ENCODE assay signal across 1 cellular context in the genomic region with DNA sequence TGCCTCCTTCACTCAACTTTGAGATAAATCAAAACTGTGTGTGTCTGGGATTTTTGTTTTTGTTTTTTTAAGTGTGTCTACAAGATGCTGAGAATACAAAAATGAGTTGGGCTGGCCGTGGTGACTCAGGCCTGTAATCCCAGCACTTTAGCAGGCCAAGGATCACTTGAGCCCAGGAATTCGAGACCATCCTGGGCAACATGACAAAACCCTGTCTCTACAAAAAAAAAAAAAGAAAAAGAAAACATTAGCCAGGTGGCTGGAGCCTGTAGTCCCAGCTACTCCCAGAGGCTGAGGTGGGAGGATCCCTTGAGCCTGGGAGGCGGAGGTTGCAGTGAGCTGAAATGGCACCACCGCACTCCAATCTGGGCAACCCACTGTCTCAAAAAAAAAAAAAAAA.
A peak's percentile ranks its signal among the peaks of the same experiment; 100 is the strongest.
TF ChIP-seq lines count a peak whose summit lies in the region.

No MANE protein-coding gene starts in this region.

TF ChIP-seq in SK-N-SH, 30 proteins besides CTCF, POLR2A, EP300 and RAD21 (continued from another document):
- TF ChIP-seq, protein P1, sequence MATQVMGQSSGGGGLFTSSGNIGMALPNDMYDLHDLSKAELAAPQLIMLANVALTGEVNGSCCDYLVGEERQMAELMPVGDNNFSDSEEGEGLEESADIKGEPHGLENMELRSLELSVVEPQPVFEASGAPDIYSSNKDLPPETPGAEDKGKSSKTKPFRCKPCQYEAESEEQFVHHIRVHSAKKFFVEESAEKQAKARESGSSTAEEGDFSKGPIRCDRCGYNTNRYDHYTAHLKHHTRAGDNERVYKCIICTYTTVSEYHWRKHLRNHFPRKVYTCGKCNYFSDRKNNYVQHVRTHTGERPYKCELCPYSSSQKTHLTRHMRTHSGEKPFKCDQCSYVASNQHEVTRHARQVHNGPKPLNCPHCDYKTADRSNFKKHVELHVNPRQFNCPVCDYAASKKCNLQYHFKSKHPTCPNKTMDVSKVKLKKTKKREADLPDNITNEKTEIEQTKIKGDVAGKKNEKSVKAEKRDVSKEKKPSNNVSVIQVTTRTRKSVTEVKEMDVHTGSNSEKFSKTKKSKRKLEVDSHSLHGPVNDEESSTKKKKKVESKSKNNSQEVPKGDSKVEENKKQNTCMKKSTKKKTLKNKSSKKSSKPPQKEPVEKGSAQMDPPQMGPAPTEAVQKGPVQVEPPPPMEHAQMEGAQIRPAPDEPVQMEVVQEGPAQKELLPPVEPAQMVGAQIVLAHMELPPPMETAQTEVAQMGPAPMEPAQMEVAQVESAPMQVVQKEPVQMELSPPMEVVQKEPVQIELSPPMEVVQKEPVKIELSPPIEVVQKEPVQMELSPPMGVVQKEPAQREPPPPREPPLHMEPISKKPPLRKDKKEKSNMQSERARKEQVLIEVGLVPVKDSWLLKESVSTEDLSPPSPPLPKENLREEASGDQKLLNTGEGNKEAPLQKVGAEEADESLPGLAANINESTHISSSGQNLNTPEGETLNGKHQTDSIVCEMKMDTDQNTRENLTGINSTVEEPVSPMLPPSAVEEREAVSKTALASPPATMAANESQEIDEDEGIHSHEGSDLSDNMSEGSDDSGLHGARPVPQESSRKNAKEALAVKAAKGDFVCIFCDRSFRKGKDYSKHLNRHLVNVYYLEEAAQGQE (IDR thresholded peaks at IDR 0.05; ENCODE audit: low read depth, low read length), result no peak
- peak; percentile 37; the same call in 1 of the 2 replicates for TF ChIP-seq JUND (IDR thresholded peaks at IDR 0.05)
- no peak for TF ChIP-seq EZH2phosphoT487 (IDR thresholded peaks at IDR 0.05; ENCODE audit: borderline replicate concordance, low read depth)
- TF ChIP-seq, protein P2, sequence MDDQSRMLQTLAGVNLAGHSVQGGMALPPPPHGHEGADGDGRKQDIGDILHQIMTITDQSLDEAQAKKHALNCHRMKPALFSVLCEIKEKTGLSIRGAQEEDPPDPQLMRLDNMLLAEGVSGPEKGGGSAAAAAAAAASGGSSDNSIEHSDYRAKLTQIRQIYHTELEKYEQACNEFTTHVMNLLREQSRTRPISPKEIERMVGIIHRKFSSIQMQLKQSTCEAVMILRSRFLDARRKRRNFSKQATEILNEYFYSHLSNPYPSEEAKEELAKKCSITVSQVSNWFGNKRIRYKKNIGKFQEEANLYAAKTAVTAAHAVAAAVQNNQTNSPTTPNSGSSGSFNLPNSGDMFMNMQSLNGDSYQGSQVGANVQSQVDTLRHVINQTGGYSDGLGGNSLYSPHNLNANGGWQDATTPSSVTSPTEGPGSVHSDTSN (IDR thresholded peaks at IDR 0.05), result peak; percentile 42; the same call in 1 of the 2 replicates
- no peak for TF ChIP-seq MXI1 (IDR thresholded peaks at IDR 0.05; ENCODE audit: low read depth, low read length)
- 0 out of 2 replicates have a peak, but pooled peaks have one; percentile 16 for TF ChIP-seq SIN3A (IDR thresholded peaks at IDR 0.05; ENCODE audit: borderline replicate concordance, low read depth, low read length)
- no peak for TF ChIP-seq MEF2A (IDR thresholded peaks at IDR 0.05; ENCODE audit: borderline replicate concordance, low read depth)
- TF ChIP-seq ELF1 (IDR thresholded peaks at IDR 0.05), result no peak
- TF ChIP-seq GABPA (IDR thresholded peaks at IDR 0.05; ENCODE audit: low read depth), result no peak
- TF ChIP-seq, protein P3, sequence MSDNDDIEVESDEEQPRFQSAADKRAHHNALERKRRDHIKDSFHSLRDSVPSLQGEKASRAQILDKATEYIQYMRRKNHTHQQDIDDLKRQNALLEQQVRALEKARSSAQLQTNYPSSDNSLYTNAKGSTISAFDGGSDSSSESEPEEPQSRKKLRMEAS (IDR thresholded peaks at IDR 0.05; ENCODE audit: low read depth), result peak; percentile 46; the same call in 1 of the 2 replicates
- TF ChIP-seq, protein P4, sequence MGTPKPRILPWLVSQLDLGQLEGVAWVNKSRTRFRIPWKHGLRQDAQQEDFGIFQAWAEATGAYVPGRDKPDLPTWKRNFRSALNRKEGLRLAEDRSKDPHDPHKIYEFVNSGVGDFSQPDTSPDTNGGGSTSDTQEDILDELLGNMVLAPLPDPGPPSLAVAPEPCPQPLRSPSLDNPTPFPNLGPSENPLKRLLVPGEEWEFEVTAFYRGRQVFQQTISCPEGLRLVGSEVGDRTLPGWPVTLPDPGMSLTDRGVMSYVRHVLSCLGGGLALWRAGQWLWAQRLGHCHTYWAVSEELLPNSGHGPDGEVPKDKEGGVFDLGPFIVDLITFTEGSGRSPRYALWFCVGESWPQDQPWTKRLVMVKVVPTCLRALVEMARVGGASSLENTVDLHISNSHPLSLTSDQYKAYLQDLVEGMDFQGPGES (IDR thresholded peaks at IDR 0.05; ENCODE audit: low read depth, low read length), result no peak
- TF ChIP-seq FOXJ3 (CRISPR knock-in tag; IDR thresholded peaks at IDR 0.05), result no peak
- TF ChIP-seq TEAD4 (IDR thresholded peaks at IDR 0.05; ENCODE audit: borderline replicate concordance, insufficient read depth), result no peak
